1 cellular context compared by ENCODE assay signal in the genomic region with DNA sequence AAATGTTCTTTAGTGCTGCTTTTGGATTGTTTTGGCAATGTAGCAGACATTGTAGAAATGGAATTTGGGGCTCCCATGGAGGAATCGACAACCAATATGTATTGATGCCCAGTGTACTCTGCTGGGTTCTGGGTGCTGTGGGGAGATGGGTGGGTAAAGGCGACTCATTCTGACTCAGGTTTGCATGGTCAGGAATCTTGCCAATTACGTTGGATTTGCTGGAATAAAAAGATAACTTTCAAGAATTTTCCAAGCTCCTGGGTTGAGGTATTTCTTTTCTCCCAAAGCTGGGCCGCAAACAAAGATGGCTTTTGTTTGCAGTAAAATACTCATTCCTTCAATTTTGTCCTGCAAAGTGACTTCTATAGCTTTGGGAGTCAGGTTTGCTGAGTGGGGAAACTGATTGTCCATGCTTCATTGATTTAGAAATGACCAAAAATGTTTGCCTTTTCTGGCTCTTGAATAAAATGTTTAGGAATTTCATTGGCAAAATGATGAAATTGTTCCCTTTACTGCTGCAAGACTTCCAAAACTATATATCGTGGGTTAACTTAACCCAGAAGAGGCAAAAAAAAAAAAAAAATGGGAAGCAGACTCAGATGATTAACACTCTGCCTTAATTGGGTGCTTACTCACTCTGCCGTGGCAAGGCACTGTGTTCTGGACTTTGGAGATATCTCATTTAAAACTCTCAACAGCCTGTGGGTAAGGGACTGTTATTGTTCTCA.
TF ChIP-seq lines count a peak whose summit lies in the region.

No MANE protein-coding gene starts in this region.

TF ChIP-seq in IMR-90, 13 proteins besides CTCF, POLR2A, EP300 and RAD21:
- TF ChIP-seq, protein P1, sequence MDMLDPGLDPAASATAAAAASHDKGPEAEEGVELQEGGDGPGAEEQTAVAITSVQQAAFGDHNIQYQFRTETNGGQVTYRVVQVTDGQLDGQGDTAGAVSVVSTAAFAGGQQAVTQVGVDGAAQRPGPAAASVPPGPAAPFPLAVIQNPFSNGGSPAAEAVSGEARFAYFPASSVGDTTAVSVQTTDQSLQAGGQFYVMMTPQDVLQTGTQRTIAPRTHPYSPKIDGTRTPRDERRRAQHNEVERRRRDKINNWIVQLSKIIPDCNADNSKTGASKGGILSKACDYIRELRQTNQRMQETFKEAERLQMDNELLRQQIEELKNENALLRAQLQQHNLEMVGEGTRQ (IDR thresholded peaks at IDR 0.05; ENCODE audit: low read depth, low read length): no peak
- TF ChIP-seq NFE2L2 (IDR thresholded peaks at IDR 0.05; ENCODE audit: low read depth, low read length): 0 out of 2 replicates have a peak, but pooled peaks have one; percentile 18
TF ChIP-seq in IMR-90: peak in this region for 1.
